8 cellular contexts compared by ENCODE assay signal in genomic region chrX:131792789-131793462, GRCh38.
DNase-seq lines count a peak whose midpoint lies in the region; ATAC-seq and TF ChIP-seq lines count a peak whose summit lies in the region.

No MANE protein-coding gene starts in this region.

- TF ChIP-seq CTCF in SK-N-SH (IDR thresholded peaks at IDR 0.05), result peak; percentile 61
- peak in 1 of 4 experiments; percentile 65 for TF ChIP-seq CTCF in gastroesophageal sphincter (IDR thresholded peaks at IDR 0.05)
- peak in 2 of 6 experiments; percentile 64 to 65 for TF ChIP-seq CTCF in thyroid gland (IDR thresholded peaks at IDR 0.05)
- TF ChIP-seq CTCF in GM10266 (IDR thresholded peaks at IDR 0.05; ENCODE audit: control insufficient read depth, insufficient read depth, low read depth, missing control alignments), result no peak

- H4K20me1 ChIP-seq in SK-N-SH (ENCODE audit: insufficient read depth), result no peaks in the 10 kb centered on the region

- peak; percentile 85 for TF ChIP-seq RAD21 in SK-N-SH (IDR thresholded peaks at IDR 0.05; ENCODE audit: low read length)

- H3K27me3 ChIP-seq in SK-N-SH (ENCODE audit: insufficient read depth), result peaks cover 5% of the 10 kb centered on the region; the same call in 1 of the 2 replicates
- H3K27me3 ChIP-seq in gastroesophageal sphincter, result no peaks in the 10 kb centered on the region
- peaks cover 3% of the 10 kb centered on the region for H3K27me3 ChIP-seq in thyroid gland

- H3K4me1 Mint-ChIP-seq in activated CD4-positive, alpha-beta T cell treated with anti-CD3 and anti-CD28 coated beads for 36 hours, result no peaks in the 10 kb centered on the region

- H3K9me2 ChIP-seq in SK-N-SH, result no peaks in the 10 kb centered on the region

- H3K4me3 ChIP-seq in GM08714 (ENCODE audit: low read length), result peak overlapping the region; percentile 49; the same call in 1 of the 2 replicates
- H3K4me3 ChIP-seq in SK-N-SH (ENCODE audit: low read depth in 2 of 2, low read length in 1 of 2), result peak overlapping the region; percentile 45 to 50
- no peak overlapping the region for H3K4me3 ChIP-seq in gastroesophageal sphincter
- peak overlapping the region in 1 of 3 donors; percentile 26 for H3K4me3 ChIP-seq in thyroid gland (replicated peaks in 1 of 3)

- H3K79me2 ChIP-seq in SK-N-SH (ENCODE audit: insufficient read depth), result no peaks in the 10 kb centered on the region

- intact Hi-C loops in thyroid gland (cut with DNase I), result no loop called here
- intact Hi-C loops in activated CD4-positive, alpha-beta T cell treated with anti-CD3 and anti-CD28 coated beads for 36 hours (cut with DNase I, micrococcal nuclease), result no loop called here

- peaks cover 17% of the 10 kb centered on the region for H3K36me3 Mint-ChIP-seq in activated CD4-positive, alpha-beta T cell treated with anti-CD3 and anti-CD28 coated beads for 36 hours (ENCODE audit: low read depth)

- H3K4me1 ChIP-seq in SK-N-SH (ENCODE audit: control insufficient read depth in 1 of 2, insufficient read depth in 2 of 2, low read depth in 1 of 2, low read length in 1 of 2) (peaks cover 0 to 5% of the 10 kb centered on the region in 2 experiments; a peak in 1 of 4 replicates), gastroesophageal sphincter (no peaks in the 10 kb centered on the region), thyroid gland (peaks cover 4 to 5% of the 10 kb centered on the region in 2 donors)

- peak; percentile 68 for DNase-seq in SK-N-SH
- DNase-seq in thyroid gland, result no peak
- no peak for DNase-seq in activated CD4-positive, alpha-beta T cell treated with anti-CD3 and anti-CD28 coated beads for 36 hours
- no peak for DNase-seq in GM10266 (ENCODE audit: extremely low spot score)
- DNase-seq in inferior parietal cortex (ENCODE audit: extremely low spot score), result no peak

- peak overlapping the region; percentile 74 for H3K4me2 ChIP-seq in SK-N-SH

- TF ChIP-seq POLR2A in gastroesophageal sphincter (IDR thresholded peaks at IDR 0.05) (no peak), thyroid gland (IDR thresholded peaks at IDR 0.05) (no peak)

- ATAC-seq in HG02943 (IDR thresholded peaks at IDR 0.05; ENCODE audit: low read depth, unreplicated experiment) (peak; percentile 53), gastroesophageal sphincter (peak; percentile 92)
- no peak for ATAC-seq in activated CD4-positive, alpha-beta T cell treated with anti-CD3 and anti-CD28 coated beads for 36 hours

- H3K27me3 Mint-ChIP-seq in activated CD4-positive, alpha-beta T cell treated with anti-CD3 and anti-CD28 coated beads for 36 hours, result no peaks in the 10 kb centered on the region

- H2AFZ ChIP-seq in SK-N-SH (ENCODE audit: low read depth), result peak overlapping the region; percentile 84

- H3F3A ChIP-seq in SK-N-SH (replicated peaks; ENCODE audit: insufficient read depth), result no peaks in the 10 kb centered on the region

- H3K27ac Mint-ChIP-seq in activated CD4-positive, alpha-beta T cell treated with anti-CD3 and anti-CD28 coated beads for 36 hours, result no peak overlapping the region

- H3K4me3 Mint-ChIP-seq in activated CD4-positive, alpha-beta T cell treated with anti-CD3 and anti-CD28 coated beads for 36 hours, result no peak overlapping the region

- CTCF ChIA-PET in SK-N-SH (lab: Yijun Ruan, JAX), result interaction anchor here (0.9 to 1.8 kb wide), 6 partner anchors 9 to 51 kb away, joined by 3 to 9 read pairs (median 4); no protein-coding TSS in a partner anchor
- CTCF ChIA-PET in activated CD4-positive, alpha-beta T cell treated with anti-CD3 and anti-CD28 coated beads for 36 hours (lab: Charles Lee), result no interaction called here

- TF ChIP-seq EP300 in SK-N-SH (IDR thresholded peaks at IDR 0.05; ENCODE audit: borderline replicate concordance in 1 of 2, low read depth in 1 of 2, low read length in 1 of 2), result no peak; a peak in 1 of 4 replicates
- no peak for TF ChIP-seq EP300 in gastroesophageal sphincter (IDR thresholded peaks at IDR 0.05)

- peak overlapping the region; percentile 33; the same call in 1 of the 2 replicates for H3K9ac ChIP-seq in SK-N-SH

- no peaks in the 10 kb centered on the region for H3K36me3 ChIP-seq in SK-N-SH (replicated peaks in 1 of 2; ENCODE audit: control insufficient read depth in 1 of 2, insufficient read depth in 2 of 2, low read length in 1 of 2)
- no peaks in the 10 kb centered on the region for H3K36me3 ChIP-seq in gastroesophageal sphincter
- H3K36me3 ChIP-seq in thyroid gland, result no peaks in the 10 kb centered on the region

- H3K9me3 ChIP-seq in SK-N-SH (no peaks in the 10 kb centered on the region), gastroesophageal sphincter (no peaks in the 10 kb centered on the region), thyroid gland (no peaks in the 10 kb centered on the region)

- POLR2A ChIA-PET in SK-N-SH (lab: Yijun Ruan, JAX), result no interaction called here
- POLR2A ChIA-PET in activated CD4-positive, alpha-beta T cell treated with anti-CD3 and anti-CD28 coated beads for 36 hours (lab: Charles Lee), result no interaction called here

- 25% methylated on average over 12 of the region's 15 CpGs for WGBS in SK-N-SH (ENCODE audit: low lambda C conversion rate)
- WGBS in gastroesophageal sphincter (ENCODE audit: low coverage in 1 of 2), 2 donors, result 46 to 60% methylated on average over 2 to 4 of the region's 15 CpGs
- WGBS in thyroid gland, 2 donors, result 86 to 91% methylated on average over 12 of the region's 15 CpGs

- no peaks in the 10 kb centered on the region for H3K9me3 Mint-ChIP-seq in activated CD4-positive, alpha-beta T cell treated with anti-CD3 and anti-CD28 coated beads for 36 hours (ENCODE audit: low read depth)

- peak overlapping the region; percentile 21 to 81; a peak in 3 of 4 replicates for H3K27ac ChIP-seq in SK-N-SH (ENCODE audit: low read depth in 2 of 2, low read length in 1 of 2)
- H3K27ac ChIP-seq in gastroesophageal sphincter, result peak overlapping the region in 2 of 4 donors; percentile 80 to 81
- H3K27ac ChIP-seq in thyroid gland, result peak overlapping the region in 2 of 3 donors; percentile 78 to 83

TF ChIP-seq in SK-N-SH, 30 proteins besides CTCF, POLR2A, EP300 and RAD21 (continues in another document):
- no peak for TF ChIP-seq NRF1 (IDR thresholded peaks at IDR 0.05; ENCODE audit: low read depth, low read length)
- no peak for TF ChIP-seq MEF2A (IDR thresholded peaks at IDR 0.05; ENCODE audit: borderline replicate concordance, low read depth)
- no peak for TF ChIP-seq RFX5 (IDR thresholded peaks at IDR 0.05; ENCODE audit: low read length)
- no peak for TF ChIP-seq FOXJ3 (CRISPR knock-in tag; IDR thresholded peaks at IDR 0.05)
- 0 out of 2 replicates have a peak, but pooled peaks have one; percentile 8 for TF ChIP-seq ELF1 (IDR thresholded peaks at IDR 0.05)
- no peak for TF ChIP-seq TEAD4 (IDR thresholded peaks at IDR 0.05; ENCODE audit: borderline replicate concordance, insufficient read depth)
- no peak for TF ChIP-seq USF2 (IDR thresholded peaks at IDR 0.05; ENCODE audit: borderline replicate concordance, low read depth, low read length)
- no peak for TF ChIP-seq SIN3A (IDR thresholded peaks at IDR 0.05; ENCODE audit: borderline replicate concordance, low read depth, low read length)
- peak; percentile 85 for TF ChIP-seq ZBTB33 (IDR thresholded peaks at IDR 0.05; ENCODE audit: borderline replicate concordance, low read depth)
- TF ChIP-seq YY1 (IDR thresholded peaks at IDR 0.05; ENCODE audit: low read depth), result peak; percentile 83; the same call in 1 of the 2 replicates
- TF ChIP-seq RCOR1 (IDR thresholded peaks at IDR 0.05; ENCODE audit: low read length), result peak; percentile 48; the same call in 1 of the 2 replicates
- TF ChIP-seq USF1 (IDR thresholded peaks at IDR 0.05; ENCODE audit: borderline replicate concordance, low read depth), result no peak
- TF ChIP-seq POLR2AphosphoS5 (IDR thresholded peaks at IDR 0.05; ENCODE audit: low read depth, low read length), result no peak

Comparison
In these comparisons a context has a peak if more than half of its experiments do, and no peak if none do; other contexts are left out.
1. H3K4me3 ChIP-seq: peak in GM08714 (single experiment) and SK-N-SH (2 of 2); none in gastroesophageal sphincter (0 of 2).